In the genomic region with DNA sequence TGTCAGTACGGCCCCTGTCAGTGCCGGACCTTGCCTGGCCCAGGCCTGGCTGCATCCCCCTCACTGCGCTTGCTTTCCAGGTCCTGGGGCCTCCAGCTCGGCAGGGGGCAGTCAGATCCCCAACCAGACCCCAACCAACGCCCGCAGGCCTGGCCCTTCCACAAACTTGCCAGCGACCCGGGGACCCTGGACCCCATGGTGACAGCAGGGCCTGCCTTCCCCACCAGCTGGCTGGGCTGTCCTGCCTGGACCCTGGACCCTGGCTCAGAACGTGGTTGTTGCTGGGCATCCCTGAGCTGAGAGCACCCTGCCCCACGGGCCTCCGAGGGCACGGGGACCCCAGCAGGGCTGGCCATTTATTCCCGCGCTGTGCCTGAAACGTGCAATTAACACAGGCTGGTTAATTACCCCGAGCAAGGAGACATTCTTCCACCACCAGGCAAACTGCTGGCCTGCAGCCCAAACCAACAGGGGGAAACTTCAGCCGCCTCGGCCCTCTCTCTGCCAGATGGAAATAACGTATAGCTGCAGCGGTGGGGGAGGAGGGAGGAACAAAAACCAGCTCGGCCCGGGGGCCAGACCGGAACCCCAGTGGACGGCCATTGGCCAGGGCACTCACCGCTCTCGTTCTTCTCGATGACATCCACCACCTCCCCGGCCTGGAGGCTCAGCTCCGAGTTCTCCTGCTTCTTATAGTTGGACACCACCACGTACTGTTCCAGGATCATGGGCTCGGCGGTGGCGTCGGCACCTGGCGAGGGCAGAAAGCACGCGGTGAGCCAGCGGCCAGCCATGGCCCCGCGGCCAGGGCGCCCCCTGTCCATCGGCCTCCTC, we compare ENCODE assay signal across 8 cellular contexts.
DNase-seq lines count a peak whose midpoint lies in the region; ATAC-seq and FAIRE-seq lines count a peak whose summit lies in the region.

No MANE protein-coding gene starts in this region.

- peaks cover 0 to 30% (median 16%) of the 10 kb centered on the region in 3 donors for H3K36me3 Mint-ChIP-seq in CD8-positive, alpha-beta memory T cell
- H3K36me3 Mint-ChIP-seq in activated naive CD8-positive, alpha-beta T cell treated with anti-CD3 and anti-CD28 coated beads for 36 hours, result peaks cover 21% of the 10 kb centered on the region

- POLR2A ChIA-PET in CD8-positive, alpha-beta memory T cell (lab: Charles Lee), result interaction anchor here (1.2 to 1.4 kb wide), 2 partner anchors 18 to 25 kb away, joined by 4 to 5 read pairs; no protein-coding TSS in a partner anchor

- peak overlapping the region; percentile 91 for H3K4me3 ChIP-seq in CD8-positive, alpha-beta memory T cell (ENCODE audit: low read length)
- H3K4me3 ChIP-seq in HUES6 (ENCODE audit: low read depth, low read length) (peak overlapping the region; percentile 23; the same call in 1 of the 2 replicates), iPS-18c (ENCODE audit: insufficient read depth, low read depth, low read length) (peak overlapping the region; percentile 20; the same call in 1 of the 2 replicates)

- H3K9ac ChIP-seq in HUES6 (ENCODE audit: low read length), result peak overlapping the region; percentile 57

- H3K4me1 Mint-ChIP-seq in CD8-positive, alpha-beta memory T cell, result peaks cover 10 to 34% (median 18%) of the 10 kb centered on the region in 3 donors
- H3K4me1 Mint-ChIP-seq in activated naive CD8-positive, alpha-beta T cell treated with anti-CD3 and anti-CD28 coated beads for 36 hours, result peaks cover 4% of the 10 kb centered on the region

- FAIRE-seq in urothelium cell line (lab: Jason Lieb, UNC), result no peak

- H3K4me3 Mint-ChIP-seq in CD8-positive, alpha-beta memory T cell, result peak overlapping the region; percentile 85 to 94 (median 88)
- peak overlapping the region; percentile 88 for H3K4me3 Mint-ChIP-seq in activated naive CD8-positive, alpha-beta T cell treated with anti-CD3 and anti-CD28 coated beads for 36 hours

- CTCF ChIA-PET in CD8-positive, alpha-beta memory T cell (lab: Charles Lee), result interaction anchor here (0.8 to 5.9 kb wide), 3 partner anchors 11 to 36 kb away, joined by 3 to 37 read pairs (median 4); no protein-coding TSS in a partner anchor

- H3K27ac Mint-ChIP-seq in CD8-positive, alpha-beta memory T cell, result peak overlapping the region; percentile 76 to 98 (median 92)
- H3K27ac Mint-ChIP-seq in activated naive CD8-positive, alpha-beta T cell treated with anti-CD3 and anti-CD28 coated beads for 36 hours, result peak overlapping the region; percentile 82

- H3K27ac ChIP-seq in CD8-positive, alpha-beta memory T cell (ENCODE audit: low read depth, low read length), result peak overlapping the region; percentile 60
- no peak overlapping the region for H3K27ac ChIP-seq in HUES6 (ENCODE audit: low read depth, low read length)

- ATAC-seq in GM19463 (IDR thresholded peaks at IDR 0.05; ENCODE audit: unreplicated experiment), result peak; percentile 33

- DNase-seq in CD8-positive, alpha-beta memory T cell, result peak in 3 of 5 donors; percentile 6 to 50 (median 17)
- DNase-seq in activated naive CD8-positive, alpha-beta T cell treated with anti-CD3 and anti-CD28 coated beads for 36 hours, result peak; percentile 30
- peak; percentile 16 for DNase-seq in stimulated activated CD4-positive, alpha-beta T cell treated with anti-CD3 and anti-CD28 coated beads, Interleukin-4, amount 100 ng/mL, for 1 hour
- DNase-seq in urothelium cell line (ENCODE audit: low spot score) (no peak), islet precursor cell (no peak)

- no peaks in the 10 kb centered on the region for H3K9me3 Mint-ChIP-seq in CD8-positive, alpha-beta memory T cell
- peaks cover 6% of the 10 kb centered on the region for H3K9me3 Mint-ChIP-seq in activated naive CD8-positive, alpha-beta T cell treated with anti-CD3 and anti-CD28 coated beads for 36 hours

- no peaks in the 10 kb centered on the region for H3K36me3 ChIP-seq in CD8-positive, alpha-beta memory T cell (ENCODE audit: insufficient read depth, low read length)
- peaks cover 22% of the 10 kb centered on the region for H3K36me3 ChIP-seq in HUES6 (ENCODE audit: control insufficient read depth, insufficient read depth, low read length)

- H3K4me1 ChIP-seq in CD8-positive, alpha-beta memory T cell (ENCODE audit: insufficient read depth, low read length), result peaks cover 6% of the 10 kb centered on the region
- H3K4me1 ChIP-seq in HUES6 (ENCODE audit: control insufficient read depth, insufficient read depth, low read length), result peaks cover 20% of the 10 kb centered on the region

- H3K27me3 Mint-ChIP-seq in CD8-positive, alpha-beta memory T cell, result no peaks in the 10 kb centered on the region
- no peaks in the 10 kb centered on the region for H3K27me3 Mint-ChIP-seq in activated naive CD8-positive, alpha-beta T cell treated with anti-CD3 and anti-CD28 coated beads for 36 hours

- no peaks in the 10 kb centered on the region for H3K27me3 ChIP-seq in CD8-positive, alpha-beta memory T cell (ENCODE audit: insufficient read depth, low read length, poor library complexity, severe bottlenecking)
- no peaks in the 10 kb centered on the region for H3K27me3 ChIP-seq in HUES6 (ENCODE audit: control insufficient read depth, insufficient read depth, low read length)

- no peaks in the 10 kb centered on the region for H3K9me3 ChIP-seq in CD8-positive, alpha-beta memory T cell (ENCODE audit: low read length)
- H3K9me3 ChIP-seq in HUES6 (ENCODE audit: control insufficient read depth, insufficient read depth, low read depth, low read length) (peaks cover 7% of the 10 kb centered on the region), iPS-18c (ENCODE audit: control insufficient read depth, insufficient read depth, low read length) (no peaks in the 10 kb centered on the region)

Comparison
In these comparisons a context has a peak if more than half of its experiments do, and no peak if none do; other contexts are left out.
1. DNase-seq: peak in CD8-positive, alpha-beta memory T cell (3 of 5), activated naive CD8-positive, alpha-beta T cell treated with anti-CD3 and anti-CD28 coated beads for 36 hours (single experiment) and stimulated activated CD4-positive, alpha-beta T cell treated with anti-CD3 and anti-CD28 coated beads, Interleukin-4, amount 100 ng/mL, for 1 hour (single experiment); none in urothelium cell line (single experiment) and islet precursor cell (single experiment).
2. H3K4me3 ChIP-seq: peak in every context shown above with its lines; median percentile 91 in CD8-positive, alpha-beta memory T cell; 23 in HUES6; 20 in iPS-18c.